ENCODE assay signal across 1 cellular context in the genomic region with DNA sequence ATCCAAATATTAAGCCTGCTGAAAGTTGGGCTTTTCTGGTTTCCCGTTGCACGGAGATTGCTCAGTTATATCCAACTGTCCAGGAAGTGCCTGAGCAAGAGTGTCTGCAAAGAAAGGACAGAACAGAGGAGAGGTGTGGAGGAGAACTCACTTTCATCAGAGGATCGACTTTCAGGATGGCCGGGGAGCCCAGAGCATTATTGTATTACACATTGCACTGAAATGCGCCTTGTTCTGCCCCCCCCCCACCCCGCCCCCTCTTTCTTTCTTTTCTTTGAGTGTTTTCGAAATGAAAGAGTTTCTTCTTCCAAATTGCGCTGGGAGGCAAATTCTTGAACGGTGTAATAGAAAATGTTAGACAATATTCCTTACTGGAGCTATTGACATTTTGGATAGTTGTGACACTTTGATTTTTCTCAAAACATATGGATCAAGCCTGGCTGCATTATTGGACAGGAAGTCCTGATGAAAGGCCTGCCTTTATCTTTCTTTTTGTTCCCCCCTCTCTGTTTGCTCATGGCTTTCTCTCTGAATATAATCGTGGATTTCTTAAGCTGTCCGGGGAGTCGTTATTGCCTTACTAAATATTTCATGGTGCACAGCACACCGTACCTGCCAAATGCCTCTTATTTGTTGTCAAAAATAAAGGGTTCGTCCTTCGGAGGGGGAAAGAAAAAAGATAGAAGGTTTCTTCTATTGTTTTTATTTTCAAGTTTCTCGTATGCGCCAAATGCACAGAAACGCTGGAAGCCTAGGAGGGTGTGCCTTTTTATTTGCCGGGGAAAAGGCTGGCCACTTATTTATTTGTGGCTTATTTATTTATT.
TF ChIP-seq lines count a peak whose summit lies in the region.

No MANE protein-coding gene starts in this region.

TF ChIP-seq in HepG2, 621 proteins besides CTCF, POLR2A, EP300 and RAD21 (continued from another document):
- TF ChIP-seq, protein P1, sequence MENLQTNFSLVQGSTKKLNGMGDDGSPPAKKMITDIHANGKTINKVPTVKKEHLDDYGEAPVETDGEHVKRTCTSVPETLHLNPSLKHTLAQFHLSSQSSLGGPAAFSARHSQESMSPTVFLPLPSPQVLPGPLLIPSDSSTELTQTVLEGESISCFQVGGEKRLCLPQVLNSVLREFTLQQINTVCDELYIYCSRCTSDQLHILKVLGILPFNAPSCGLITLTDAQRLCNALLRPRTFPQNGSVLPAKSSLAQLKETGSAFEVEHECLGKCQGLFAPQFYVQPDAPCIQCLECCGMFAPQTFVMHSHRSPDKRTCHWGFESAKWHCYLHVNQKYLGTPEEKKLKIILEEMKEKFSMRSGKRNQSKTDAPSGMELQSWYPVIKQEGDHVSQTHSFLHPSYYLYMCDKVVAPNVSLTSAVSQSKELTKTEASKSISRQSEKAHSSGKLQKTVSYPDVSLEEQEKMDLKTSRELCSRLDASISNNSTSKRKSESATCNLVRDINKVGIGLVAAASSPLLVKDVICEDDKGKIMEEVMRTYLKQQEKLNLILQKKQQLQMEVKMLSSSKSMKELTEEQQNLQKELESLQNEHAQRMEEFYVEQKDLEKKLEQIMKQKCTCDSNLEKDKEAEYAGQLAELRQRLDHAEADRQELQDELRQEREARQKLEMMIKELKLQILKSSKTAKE (CRISPR knock-in tag; IDR thresholded peaks at IDR 0.05; ENCODE audit: borderline replicate concordance) = 0 out of 2 replicates have a peak, but pooled peaks have one; percentile 34
- TF ChIP-seq ESRRA (CRISPR knock-in tag; IDR thresholded peaks at IDR 0.05; ENCODE audit: low read depth) = 0 out of 2 replicates have a peak, but pooled peaks have one; percentile 12
- 0 out of 2 replicates have a peak, but pooled peaks have one; percentile 6 for TF ChIP-seq ZNF441 (CRISPR knock-in tag; IDR thresholded peaks at IDR 0.05; ENCODE audit: borderline replicate concordance)
- no peak for TF ChIP-seq EEA1 (CRISPR knock-in tag; IDR thresholded peaks at IDR 0.05; ENCODE audit: borderline replicate concordance)
- no peak; the same call in 1 of the 2 replicates for TF ChIP-seq SIX1 (CRISPR knock-in tag; IDR thresholded peaks at IDR 0.05; ENCODE audit: borderline replicate concordance)
- TF ChIP-seq CHD4 (IDR thresholded peaks at IDR 0.05; ENCODE audit: borderline replicate concordance, low read length) = peak; percentile 84; the same call in 1 of the 2 replicates
- peak; percentile 2; the same call in 1 of the 2 replicates for TF ChIP-seq SMC3 (IDR thresholded peaks at IDR 0.05; ENCODE audit: low read length)
- TF ChIP-seq, protein P2, sequence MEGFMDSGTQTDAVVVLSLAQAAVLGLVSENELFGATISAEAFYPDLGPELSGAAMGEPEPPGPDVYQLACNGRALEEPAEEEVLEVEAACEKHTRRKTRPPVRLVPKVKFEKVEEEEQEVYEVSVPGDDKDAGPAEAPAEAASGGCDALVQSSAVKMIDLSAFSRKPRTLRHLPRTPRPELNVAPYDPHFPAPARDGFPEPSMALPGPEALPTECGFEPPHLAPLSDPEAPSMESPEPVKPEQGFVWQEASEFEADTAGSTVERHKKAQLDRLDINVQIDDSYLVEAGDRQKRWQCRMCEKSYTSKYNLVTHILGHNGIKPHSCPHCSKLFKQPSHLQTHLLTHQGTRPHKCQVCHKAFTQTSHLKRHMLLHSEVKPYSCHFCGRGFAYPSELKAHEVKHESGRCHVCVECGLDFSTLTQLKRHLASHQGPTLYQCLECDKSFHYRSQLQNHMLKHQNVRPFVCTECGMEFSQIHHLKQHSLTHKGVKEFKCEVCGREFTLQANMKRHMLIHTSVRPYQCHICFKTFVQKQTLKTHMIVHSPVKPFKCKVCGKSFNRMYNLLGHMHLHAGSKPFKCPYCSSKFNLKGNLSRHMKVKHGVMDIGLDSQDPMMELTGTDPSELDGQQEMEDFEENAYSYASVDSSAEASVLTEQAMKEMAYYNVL (CRISPR knock-in tag; IDR thresholded peaks at IDR 0.05; ENCODE audit: borderline replicate concordance) = peak; percentile 100
- 0 out of 2 replicates have a peak, but pooled peaks have one; percentile 24 for TF ChIP-seq MZF1 (CRISPR knock-in tag; IDR thresholded peaks at IDR 0.05; ENCODE audit: borderline replicate concordance)
- peak; percentile 60 for TF ChIP-seq HNF4A (CRISPR knock-in tag; IDR thresholded peaks at IDR 0.05)
- TF ChIP-seq MBD4 (IDR thresholded peaks at IDR 0.05; ENCODE audit: borderline replicate concordance, low read length) = peak; percentile 86; the same call in 1 of the 2 replicates
- TF ChIP-seq, protein P3, sequence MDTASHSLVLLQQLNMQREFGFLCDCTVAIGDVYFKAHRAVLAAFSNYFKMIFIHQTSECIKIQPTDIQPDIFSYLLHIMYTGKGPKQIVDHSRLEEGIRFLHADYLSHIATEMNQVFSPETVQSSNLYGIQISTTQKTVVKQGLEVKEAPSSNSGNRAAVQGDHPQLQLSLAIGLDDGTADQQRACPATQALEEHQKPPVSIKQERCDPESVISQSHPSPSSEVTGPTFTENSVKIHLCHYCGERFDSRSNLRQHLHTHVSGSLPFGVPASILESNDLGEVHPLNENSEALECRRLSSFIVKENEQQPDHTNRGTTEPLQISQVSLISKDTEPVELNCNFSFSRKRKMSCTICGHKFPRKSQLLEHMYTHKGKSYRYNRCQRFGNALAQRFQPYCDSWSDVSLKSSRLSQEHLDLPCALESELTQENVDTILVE (CRISPR knock-in tag; IDR thresholded peaks at IDR 0.05) = no peak
- TF ChIP-seq JUND (CRISPR knock-in tag; IDR thresholded peaks at IDR 0.05) = no peak
- no peak; the same call in 1 of the 2 replicates for TF ChIP-seq FOXA1 (IDR thresholded peaks at IDR 0.05)
- peak; percentile 84 for TF ChIP-seq FOXA1 (CRISPR knock-in tag; IDR thresholded peaks at IDR 0.05)
- peak; percentile 51; the same call in 1 of the 2 replicates for TF ChIP-seq MED1 (CRISPR knock-in tag; IDR thresholded peaks at IDR 0.05)
- TF ChIP-seq RORA (CRISPR knock-in tag; IDR thresholded peaks at IDR 0.05) = 0 out of 2 replicates have a peak, but pooled peaks have one; percentile 78
- TF ChIP-seq, protein P4, sequence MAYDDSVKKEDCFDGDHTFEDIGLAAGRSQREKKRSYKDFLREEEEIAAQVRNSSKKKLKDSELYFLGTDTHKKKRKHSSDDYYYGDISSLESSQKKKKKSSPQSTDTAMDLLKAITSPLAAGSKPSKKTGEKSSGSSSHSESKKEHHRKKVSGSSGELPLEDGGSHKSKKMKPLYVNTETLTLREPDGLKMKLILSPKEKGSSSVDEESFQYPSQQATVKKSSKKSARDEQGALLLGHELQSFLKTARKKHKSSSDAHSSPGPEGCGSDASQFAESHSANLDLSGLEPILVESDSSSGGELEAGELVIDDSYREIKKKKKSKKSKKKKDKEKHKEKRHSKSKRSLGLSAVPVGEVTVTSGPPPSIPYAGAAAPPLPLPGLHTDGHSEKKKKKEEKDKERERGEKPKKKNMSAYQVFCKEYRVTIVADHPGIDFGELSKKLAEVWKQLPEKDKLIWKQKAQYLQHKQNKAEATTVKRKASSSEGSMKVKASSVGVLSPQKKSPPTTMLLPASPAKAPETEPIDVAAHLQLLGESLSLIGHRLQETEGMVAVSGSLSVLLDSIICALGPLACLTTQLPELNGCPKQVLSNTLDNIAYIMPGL (CRISPR knock-in tag; IDR thresholded peaks at IDR 0.05; ENCODE audit: borderline replicate concordance in 1 of 2, low read depth in 1 of 2) = peak in 1 of 2 experiments; percentile 14; a peak in 1 of 4 replicates
